Comparison of ENCODE assay signal across 16 cellular contexts in the genomic region with DNA sequence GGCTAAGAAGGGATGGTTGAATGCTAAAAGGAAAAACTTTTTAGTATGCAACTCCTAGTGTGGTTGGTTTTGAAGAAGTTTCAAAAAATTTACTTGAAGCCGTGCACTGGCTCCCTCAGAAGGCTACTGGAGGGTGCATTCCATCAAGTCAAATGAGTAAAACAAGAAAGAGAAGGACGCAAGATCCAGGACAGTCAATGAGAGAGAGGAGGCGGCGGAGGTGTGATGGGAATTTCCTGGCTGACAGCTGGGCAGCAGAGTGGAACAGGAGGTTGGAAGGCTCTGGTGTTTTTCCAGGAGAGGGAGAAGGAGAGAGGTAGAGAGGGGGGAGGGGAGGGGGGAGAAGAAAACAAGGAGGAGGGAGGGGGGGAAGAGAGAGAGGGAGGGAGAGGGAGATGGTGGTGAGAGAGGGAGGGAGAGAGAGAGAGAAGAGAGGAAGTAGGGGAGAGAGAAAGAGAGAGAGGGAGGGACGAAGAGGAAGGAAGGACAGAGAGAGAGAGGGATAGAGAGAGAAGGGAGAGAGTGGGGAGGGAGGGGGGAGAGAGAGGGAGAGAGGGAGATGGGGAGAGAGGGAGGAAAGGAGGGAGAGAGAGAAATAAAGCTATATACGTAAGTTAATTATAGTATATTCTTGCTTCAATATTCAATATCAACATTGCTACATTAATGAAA.
DNase-seq lines count a peak whose midpoint lies in the region; ATAC-seq and TF ChIP-seq lines count a peak whose summit lies in the region.
"Had no signal": no experiment of that assay in that cellular context is flagged by ENCODE, and none has a peak within 500 bp of the region (broad histone marks: within the 10 kb centered on the region; RNA-seq: fewer than 3 reads in every experiment).

No MANE protein-coding gene starts in this region.

- peaks cover 69% of the 10 kb centered on the region for H3K4me1 Mint-ChIP-seq in activated T-cell treated with anti-CD3 and anti-CD28 coated beads, Interleukin-2, amount 50 U/mL, for 72 hours (ENCODE audit: low read depth)
- peaks cover 43 to 66% of the 10 kb centered on the region in 2 donors for H3K4me1 Mint-ChIP-seq in effector memory CD8-positive, alpha-beta T cell (ENCODE audit: low read depth in 2 of 2)
- peaks cover 64% of the 10 kb centered on the region for H3K4me1 Mint-ChIP-seq in stimulated activated effector memory CD8-positive, alpha-beta T cell treated with anti-CD3 and anti-CD28 coated beads, Interleukin-12 subunit alpha, Interleukin-12 subunit beta, amount 100 ng/mL, for 72 hours

- no peak for TF ChIP-seq CTCF in OCI-LY1 (IDR thresholded peaks at IDR 0.05; ENCODE audit: low read length)
- no peak for TF ChIP-seq CTCF in vagina (IDR thresholded peaks at IDR 0.05)
- no peak for TF ChIP-seq CTCF in body of pancreas (IDR thresholded peaks at IDR 0.05)

- H3K4me1 ChIP-seq in OCI-LY1 (ENCODE audit: insufficient read depth, low read length, severe bottlenecking) (peaks cover 52% of the 10 kb centered on the region), vagina (no peaks in the 10 kb centered on the region), body of pancreas (no peaks in the 10 kb centered on the region)
- H3K4me1 ChIP-seq: foreskin keratinocyte, tibial artery had no signal

- H3K9me3 Mint-ChIP-seq in activated T-cell treated with anti-CD3 and anti-CD28 coated beads, Interleukin-2, amount 50 U/mL, for 72 hours, result no peaks in the 10 kb centered on the region
- H3K9me3 Mint-ChIP-seq in effector memory CD8-positive, alpha-beta T cell, result no peaks in the 10 kb centered on the region
- H3K9me3 Mint-ChIP-seq in stimulated activated effector memory CD8-positive, alpha-beta T cell treated with anti-CD3 and anti-CD28 coated beads, Interleukin-12 subunit alpha, Interleukin-12 subunit beta, amount 100 ng/mL, for 72 hours, result no peaks in the 10 kb centered on the region

- TF ChIP-seq POLR2A in vagina (IDR thresholded peaks at IDR 0.05) (no peak), body of pancreas (IDR thresholded peaks at IDR 0.05) (no peak)

- H3K4me2 ChIP-seq in OCI-LY1 (ENCODE audit: low read length), result no peak overlapping the region

- H3K36me3 Mint-ChIP-seq in activated T-cell treated with anti-CD3 and anti-CD28 coated beads, Interleukin-2, amount 50 U/mL, for 72 hours (ENCODE audit: insufficient read depth in 2 of 2), result no peaks in the 10 kb centered on the region
- peaks cover 3% of the 10 kb centered on the region for H3K36me3 Mint-ChIP-seq in effector memory CD8-positive, alpha-beta T cell (ENCODE audit: insufficient read depth)
- H3K36me3 Mint-ChIP-seq in stimulated activated effector memory CD8-positive, alpha-beta T cell treated with anti-CD3 and anti-CD28 coated beads, Interleukin-12 subunit alpha, Interleukin-12 subunit beta, amount 100 ng/mL, for 72 hours, result peaks cover 7% of the 10 kb centered on the region

- H4K20me1 ChIP-seq in OCI-LY1 (ENCODE audit: insufficient read depth, low read length), result no peaks in the 10 kb centered on the region

- H3K9ac ChIP-seq in OCI-LY1 (ENCODE audit: low read length), result no peak overlapping the region

- intact Hi-C loops in vagina (cut with DNase I), result no loop called here
- intact Hi-C loops in body of pancreas (cut with DNase I), result no loop called here

- H3K4me3 ChIP-seq in OCI-LY1 (ENCODE audit: low read depth, low read length, poor library complexity, severe bottlenecking), result no peak overlapping the region
- H3K4me3 ChIP-seq in vagina, result no peak overlapping the region
- H3K4me3 ChIP-seq in body of pancreas, result no peak overlapping the region
- H3K4me3 ChIP-seq: cardiac muscle cell, tibial artery had no signal

- peaks cover 13% of the 10 kb centered on the region for H3K79me2 ChIP-seq in OCI-LY1 (ENCODE audit: insufficient read depth, low read length)

- H3K27me3 ChIP-seq in OCI-LY1 (ENCODE audit: insufficient read depth, low read length), result no peaks in the 10 kb centered on the region
- no peaks in the 10 kb centered on the region for H3K27me3 ChIP-seq in vagina
- H3K27me3 ChIP-seq in body of pancreas, result no peaks in the 10 kb centered on the region
- H3K27me3 ChIP-seq: cardiac muscle cell, foreskin keratinocyte, tibial artery had no signal

- H3K27ac ChIP-seq in OCI-LY1 (ENCODE audit: low read depth, low read length, poor library complexity, severe bottlenecking) (peak overlapping the region; percentile 76), vagina (no peak overlapping the region), body of pancreas (no peak overlapping the region)
- H3K27ac ChIP-seq: cardiac muscle cell, foreskin keratinocyte, tibial artery had no signal

- H3K9me2 ChIP-seq in OCI-LY1 (ENCODE audit: low read depth, low read length), result no peaks in the 10 kb centered on the region

- WGBS in body of pancreas, 2 donors, result 76 to 81% methylated on average over 6 of the region's 6 CpGs

- H3K9me3 ChIP-seq in OCI-LY1 (ENCODE audit: low read length) (no peaks in the 10 kb centered on the region), vagina (no peaks in the 10 kb centered on the region), body of pancreas (no peaks in the 10 kb centered on the region)

- peak overlapping the region; percentile 94 for H3K27ac Mint-ChIP-seq in activated T-cell treated with anti-CD3 and anti-CD28 coated beads, Interleukin-2, amount 50 U/mL, for 72 hours
- peak overlapping the region; percentile 93 to 95 for H3K27ac Mint-ChIP-seq in effector memory CD8-positive, alpha-beta T cell
- peak overlapping the region; percentile 95 for H3K27ac Mint-ChIP-seq in stimulated activated effector memory CD8-positive, alpha-beta T cell treated with anti-CD3 and anti-CD28 coated beads, Interleukin-12 subunit alpha, Interleukin-12 subunit beta, amount 100 ng/mL, for 72 hours

- DNase-seq in activated T-cell treated with anti-CD3 and anti-CD28 coated beads, Interleukin-2, amount 50 U/mL, for 72 hours, result no peak
- no peak for DNase-seq in activated T-cell treated with anti-CD3 and anti-CD28 coated beads, Interleukin-2, amount 50 U/mL, for 1 hour
- no peak for DNase-seq in effector memory CD8-positive, alpha-beta T cell
- no peak for DNase-seq in stimulated activated effector memory CD8-positive, alpha-beta T cell treated with anti-CD3 and anti-CD28 coated beads, Interleukin-12 subunit alpha, Interleukin-12 subunit beta, amount 100 ng/mL, for 72 hours (ENCODE audit: low spot score in 2 of 2)
- no peak for DNase-seq in vagina (ENCODE audit: extremely low spot score in 2 of 2)
- DNase-seq in stimulated activated CD4-positive, alpha-beta T cell treated with anti-CD3 and anti-CD28 coated beads, Interleukin-4, amount 100 ng/mL, for 4 hours, result no peak
- no peak for DNase-seq in body of pancreas
- DNase-seq: foreskin keratinocyte; MM.1S; nucleus accumbens; SHP77 treated with DMSO at 0.1 percent for 48 hours; stimulated activated CD8-positive, alpha-beta memory T cell treated with anti-CD3 and anti-CD28 coated beads, Interleukin-4, amount 100 ng/mL, for 48 hours; tibial artery had no signal

- peak overlapping the region; percentile 18 to 44 for H3K4me3 Mint-ChIP-seq in activated T-cell treated with anti-CD3 and anti-CD28 coated beads, Interleukin-2, amount 50 U/mL, for 72 hours
- peak overlapping the region; percentile 57 to 63 for H3K4me3 Mint-ChIP-seq in effector memory CD8-positive, alpha-beta T cell
- peak overlapping the region; percentile 50 for H3K4me3 Mint-ChIP-seq in stimulated activated effector memory CD8-positive, alpha-beta T cell treated with anti-CD3 and anti-CD28 coated beads, Interleukin-12 subunit alpha, Interleukin-12 subunit beta, amount 100 ng/mL, for 72 hours

- H2AFZ ChIP-seq in OCI-LY1 (ENCODE audit: low read length), result no peak overlapping the region

- ATAC-seq in activated T-cell treated with anti-CD3 and anti-CD28 coated beads, Interleukin-2, amount 50 U/mL, for 72 hours (replicated peaks in 1 of 2), result no peak
- no peak for ATAC-seq in effector memory CD8-positive, alpha-beta T cell (replicated peaks)
- ATAC-seq in stimulated activated effector memory CD8-positive, alpha-beta T cell treated with anti-CD3 and anti-CD28 coated beads, Interleukin-12 subunit alpha, Interleukin-12 subunit beta, amount 100 ng/mL, for 72 hours, result no peak
- ATAC-seq in body of pancreas, result no peak
- ATAC-seq: foreskin keratinocyte, sciatic nerve had no signal

- H3K27me3 Mint-ChIP-seq in activated T-cell treated with anti-CD3 and anti-CD28 coated beads, Interleukin-2, amount 50 U/mL, for 72 hours (ENCODE audit: low read depth), result no peaks in the 10 kb centered on the region
- no peaks in the 10 kb centered on the region for H3K27me3 Mint-ChIP-seq in effector memory CD8-positive, alpha-beta T cell

- H3K36me3 ChIP-seq in OCI-LY1 (ENCODE audit: insufficient read depth, low read length), result peaks cover 8% of the 10 kb centered on the region
- no peaks in the 10 kb centered on the region for H3K36me3 ChIP-seq in vagina
- no peaks in the 10 kb centered on the region for H3K36me3 ChIP-seq in body of pancreas (replicated peaks in 1 of 2; ENCODE audit: insufficient read depth in 1 of 2, low read depth in 2 of 2)
- H3K36me3 ChIP-seq: cardiac muscle cell, tibial artery had no signal

- no peaks in the 10 kb centered on the region for H3F3A ChIP-seq in OCI-LY1 (ENCODE audit: insufficient read depth, low read length)
